In genomic region chr10:14345262-14345661, GRCh38 we compare ENCODE assay signal across 29 cellular contexts.
"Had no signal": no experiment of that assay in that cellular context is flagged by ENCODE, and none has a peak within 500 bp of the region (broad histone marks: within the 10 kb centered on the region; RNA-seq: fewer than 3 reads in every experiment).

No MANE protein-coding gene starts in this region.

- H3K27ac Mint-ChIP-seq: dendritic cell treated with granulocyte-macrophage colony-stimulating factor and Interleukin-4, amounts not matched to agents 40 ng/mL and 50 ng/mL, for 4 days; effector memory CD8-positive, alpha-beta T cell; endodermal cell; immature natural killer cell; memory B cell; naive thymus-derived CD4-positive, alpha-beta T cell had no signal

- H3K27me3 ChIP-seq: colonic mucosa, gastroesophageal sphincter had no signal

- FAIRE-seq: endometrium, frontal cortex had no signal

- H3K4me3 Mint-ChIP-seq: dendritic cell treated with granulocyte-macrophage colony-stimulating factor and Interleukin-4, amounts not matched to agents 40 ng/mL and 50 ng/mL, for 4 days; effector memory CD8-positive, alpha-beta T cell; endodermal cell; immature natural killer cell; memory B cell; naive thymus-derived CD4-positive, alpha-beta T cell had no signal

- H3K27ac ChIP-seq: colonic mucosa, epithelial cell of prostate, foreskin keratinocyte, gastroesophageal sphincter, heart left ventricle, hepatocyte, lower lobe of right lung had no signal

- H3K9me3 ChIP-seq: colonic mucosa, gastroesophageal sphincter, heart left ventricle, lower lobe of right lung had no signal

- H3K9me3 Mint-ChIP-seq: dendritic cell treated with granulocyte-macrophage colony-stimulating factor and Interleukin-4, amounts not matched to agents 40 ng/mL and 50 ng/mL, for 4 days; effector memory CD8-positive, alpha-beta T cell; endodermal cell; memory B cell; naive thymus-derived CD4-positive, alpha-beta T cell had no signal

- DNase-seq: colonic mucosa; cortex of kidney; effector CD8-positive, alpha-beta T cell; effector memory CD8-positive, alpha-beta T cell; endodermal cell; erythroblast; foreskin keratinocyte; heart left ventricle; hypothalamus; immature natural killer cell; islet precursor cell; kidney; kidney glomerular epithelial cell; left colon; left ventricle myocardium superior; lower lobe of right lung; mammary epithelial cell; mesendoderm; midbrain; naive thymus-derived CD4-positive, alpha-beta T cell had no signal

- H3K4me1 Mint-ChIP-seq: endodermal cell, immature natural killer cell, memory B cell had no signal

- H3K4me3 ChIP-seq: colonic mucosa, gastroesophageal sphincter, heart left ventricle, hepatocyte, lower lobe of right lung had no signal

- H3K36me3 ChIP-seq: colonic mucosa, gastroesophageal sphincter, heart left ventricle, lower lobe of right lung had no signal

- H3K36me3 Mint-ChIP-seq: immature natural killer cell; memory B cell; naive thymus-derived CD4-positive, alpha-beta T cell had no signal

- H3K4me1 ChIP-seq: colonic mucosa, foreskin keratinocyte, gastroesophageal sphincter, heart left ventricle, lower lobe of right lung had no signal

- H3K4me2 ChIP-seq: hepatocyte had no signal

- ATAC-seq: effector memory CD8-positive, alpha-beta T cell; esophagus mucosa; foreskin keratinocyte; gastroesophageal sphincter; heart left ventricle; left colon; left lobe of liver; left ventricle myocardium superior; lower lobe of right lung; naive thymus-derived CD4-positive, alpha-beta T cell had no signal
